Comparison of ENCODE assay signal across 2 cellular contexts in the genomic region with DNA sequence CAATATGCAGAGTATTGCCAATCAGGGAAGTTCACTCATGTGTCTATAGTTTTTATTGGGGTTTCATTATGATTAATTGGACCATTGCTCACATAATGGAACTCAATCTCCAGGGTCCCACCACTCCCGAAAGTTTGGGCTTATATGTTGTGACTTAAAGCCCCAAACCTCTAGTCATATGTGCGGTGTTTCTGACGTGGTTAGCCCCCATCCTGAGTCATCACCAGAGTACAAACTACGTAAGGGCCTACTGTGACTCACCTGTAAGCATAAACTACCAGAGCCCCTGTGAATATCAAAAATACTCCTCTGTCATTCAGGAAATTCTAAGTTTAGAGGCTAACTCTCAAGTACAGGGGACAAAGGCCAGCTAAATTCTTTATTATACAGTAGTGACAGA.
TF ChIP-seq lines count a peak whose summit lies in the region.

No MANE protein-coding gene starts in this region.

TF ChIP-seq in GM12878, 131 proteins besides CTCF, POLR2A, EP300 and RAD21 (continued from another document):
- no peak for TF ChIP-seq SMAD1 (IDR thresholded peaks at IDR 0.05; ENCODE audit: low read depth, partially characterized antibody)
- no peak for TF ChIP-seq IKZF1 (conservative IDR thresholded peaks at IDR 0.05)
- TF ChIP-seq CREM (IDR thresholded peaks at IDR 0.05; ENCODE audit: low read depth) = peak; percentile 89
- 0 out of 2 replicates have a peak, but pooled peaks have one; percentile 22 for TF ChIP-seq BCL11A (IDR thresholded peaks at IDR 0.05; ENCODE audit: low read depth, low read length)

TF ChIP-seq in GM23338, 12 proteins besides CTCF, POLR2A, EP300 and RAD21:
- TF ChIP-seq, protein P1, sequence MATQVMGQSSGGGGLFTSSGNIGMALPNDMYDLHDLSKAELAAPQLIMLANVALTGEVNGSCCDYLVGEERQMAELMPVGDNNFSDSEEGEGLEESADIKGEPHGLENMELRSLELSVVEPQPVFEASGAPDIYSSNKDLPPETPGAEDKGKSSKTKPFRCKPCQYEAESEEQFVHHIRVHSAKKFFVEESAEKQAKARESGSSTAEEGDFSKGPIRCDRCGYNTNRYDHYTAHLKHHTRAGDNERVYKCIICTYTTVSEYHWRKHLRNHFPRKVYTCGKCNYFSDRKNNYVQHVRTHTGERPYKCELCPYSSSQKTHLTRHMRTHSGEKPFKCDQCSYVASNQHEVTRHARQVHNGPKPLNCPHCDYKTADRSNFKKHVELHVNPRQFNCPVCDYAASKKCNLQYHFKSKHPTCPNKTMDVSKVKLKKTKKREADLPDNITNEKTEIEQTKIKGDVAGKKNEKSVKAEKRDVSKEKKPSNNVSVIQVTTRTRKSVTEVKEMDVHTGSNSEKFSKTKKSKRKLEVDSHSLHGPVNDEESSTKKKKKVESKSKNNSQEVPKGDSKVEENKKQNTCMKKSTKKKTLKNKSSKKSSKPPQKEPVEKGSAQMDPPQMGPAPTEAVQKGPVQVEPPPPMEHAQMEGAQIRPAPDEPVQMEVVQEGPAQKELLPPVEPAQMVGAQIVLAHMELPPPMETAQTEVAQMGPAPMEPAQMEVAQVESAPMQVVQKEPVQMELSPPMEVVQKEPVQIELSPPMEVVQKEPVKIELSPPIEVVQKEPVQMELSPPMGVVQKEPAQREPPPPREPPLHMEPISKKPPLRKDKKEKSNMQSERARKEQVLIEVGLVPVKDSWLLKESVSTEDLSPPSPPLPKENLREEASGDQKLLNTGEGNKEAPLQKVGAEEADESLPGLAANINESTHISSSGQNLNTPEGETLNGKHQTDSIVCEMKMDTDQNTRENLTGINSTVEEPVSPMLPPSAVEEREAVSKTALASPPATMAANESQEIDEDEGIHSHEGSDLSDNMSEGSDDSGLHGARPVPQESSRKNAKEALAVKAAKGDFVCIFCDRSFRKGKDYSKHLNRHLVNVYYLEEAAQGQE (IDR thresholded peaks at IDR 0.05; ENCODE audit: unreplicated experiment) = no peak
- TF ChIP-seq EZH2 (IDR thresholded peaks at IDR 0.05; ENCODE audit: low read depth, unreplicated experiment) (no peak), STAT1 (IDR thresholded peaks at IDR 0.05; ENCODE audit: unreplicated experiment) (no peak), NANOG (IDR thresholded peaks at IDR 0.05; ENCODE audit: borderline replicate concordance) (no peak), ZNF114 (CRISPR knock-in tag; IDR thresholded peaks at IDR 0.05) (no peak), POLR2AphosphoS5 (IDR thresholded peaks at IDR 0.05; ENCODE audit: low read depth) (no peak), JUNB (IDR thresholded peaks at IDR 0.05; ENCODE audit: unreplicated experiment) (no peak)
- TF ChIP-seq, protein P2, sequence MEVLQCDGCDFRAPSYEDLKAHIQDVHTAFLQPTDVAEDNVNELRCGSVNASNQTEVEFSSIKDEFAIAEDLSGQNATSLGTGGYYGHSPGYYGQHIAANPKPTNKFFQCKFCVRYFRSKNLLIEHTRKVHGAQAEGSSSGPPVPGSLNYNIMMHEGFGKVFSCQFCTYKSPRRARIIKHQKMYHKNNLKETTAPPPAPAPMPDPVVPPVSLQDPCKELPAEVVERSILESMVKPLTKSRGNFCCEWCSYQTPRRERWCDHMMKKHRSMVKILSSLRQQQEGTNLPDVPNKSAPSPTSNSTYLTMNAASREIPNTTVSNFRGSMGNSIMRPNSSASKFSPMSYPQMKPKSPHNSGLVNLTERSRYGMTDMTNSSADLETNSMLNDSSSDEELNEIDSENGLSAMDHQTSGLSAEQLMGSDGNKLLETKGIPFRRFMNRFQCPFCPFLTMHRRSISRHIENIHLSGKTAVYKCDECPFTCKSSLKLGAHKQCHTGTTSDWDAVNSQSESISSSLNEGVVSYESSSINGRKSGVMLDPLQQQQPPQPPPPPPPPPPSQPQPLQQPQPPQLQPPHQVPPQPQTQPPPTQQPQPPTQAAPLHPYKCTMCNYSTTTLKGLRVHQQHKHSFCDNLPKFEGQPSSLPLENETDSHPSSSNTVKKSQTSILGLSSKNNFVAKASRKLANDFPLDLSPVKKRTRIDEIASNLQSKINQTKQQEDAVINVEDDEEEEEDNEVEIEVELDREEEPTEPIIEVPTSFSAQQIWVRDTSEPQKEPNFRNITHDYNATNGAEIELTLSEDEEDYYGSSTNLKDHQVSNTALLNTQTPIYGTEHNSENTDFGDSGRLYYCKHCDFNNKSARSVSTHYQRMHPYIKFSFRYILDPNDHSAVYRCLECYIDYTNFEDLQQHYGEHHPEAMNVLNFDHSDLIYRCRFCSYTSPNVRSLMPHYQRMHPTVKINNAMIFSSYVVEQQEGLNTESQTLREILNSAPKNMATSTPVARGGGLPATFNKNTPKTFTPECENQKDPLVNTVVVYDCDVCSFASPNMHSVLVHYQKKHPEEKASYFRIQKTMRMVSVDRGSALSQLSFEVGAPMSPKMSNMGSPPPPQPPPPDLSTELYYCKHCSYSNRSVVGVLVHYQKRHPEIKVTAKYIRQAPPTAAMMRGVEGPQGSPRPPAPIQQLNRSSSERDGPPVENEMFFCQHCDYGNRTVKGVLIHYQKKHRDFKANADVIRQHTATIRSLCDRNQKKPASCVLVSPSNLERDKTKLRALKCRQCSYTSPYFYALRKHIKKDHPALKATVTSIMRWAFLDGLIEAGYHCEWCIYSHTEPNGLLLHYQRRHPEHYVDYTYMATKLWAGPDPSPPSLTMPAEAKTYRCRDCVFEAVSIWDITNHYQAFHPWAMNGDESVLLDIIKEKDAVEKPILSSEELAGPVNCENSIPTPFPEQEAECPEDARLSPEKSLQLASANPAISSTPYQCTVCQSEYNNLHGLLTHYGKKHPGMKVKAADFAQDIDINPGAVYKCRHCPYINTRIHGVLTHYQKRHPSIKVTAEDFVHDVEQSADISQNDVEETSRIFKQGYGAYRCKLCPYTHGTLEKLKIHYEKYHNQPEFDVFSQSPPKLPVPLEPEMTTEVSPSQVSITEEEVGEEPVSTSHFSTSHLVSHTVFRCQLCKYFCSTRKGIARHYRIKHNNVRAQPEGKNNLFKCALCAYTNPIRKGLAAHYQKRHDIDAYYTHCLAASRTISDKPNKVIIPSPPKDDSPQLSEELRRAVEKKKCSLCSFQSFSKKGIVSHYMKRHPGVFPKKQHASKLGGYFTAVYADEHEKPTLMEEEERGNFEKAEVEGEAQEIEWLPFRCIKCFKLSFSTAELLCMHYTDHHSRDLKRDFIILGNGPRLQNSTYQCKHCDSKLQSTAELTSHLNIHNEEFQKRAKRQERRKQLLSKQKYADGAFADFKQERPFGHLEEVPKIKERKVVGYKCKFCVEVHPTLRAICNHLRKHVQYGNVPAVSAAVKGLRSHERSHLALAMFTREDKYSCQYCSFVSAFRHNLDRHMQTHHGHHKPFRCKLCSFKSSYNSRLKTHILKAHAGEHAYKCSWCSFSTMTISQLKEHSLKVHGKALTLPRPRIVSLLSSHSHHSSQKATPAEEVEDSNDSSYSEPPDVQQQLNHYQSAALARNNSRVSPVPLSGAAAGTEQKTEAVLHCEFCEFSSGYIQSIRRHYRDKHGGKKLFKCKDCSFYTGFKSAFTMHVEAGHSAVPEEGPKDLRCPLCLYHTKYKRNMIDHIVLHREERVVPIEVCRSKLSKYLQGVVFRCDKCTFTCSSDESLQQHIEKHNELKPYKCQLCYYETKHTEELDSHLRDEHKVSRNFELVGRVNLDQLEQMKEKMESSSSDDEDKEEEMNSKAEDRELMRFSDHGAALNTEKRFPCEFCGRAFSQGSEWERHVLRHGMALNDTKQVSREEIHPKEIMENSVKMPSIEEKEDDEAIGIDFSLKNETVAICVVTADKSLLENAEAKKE (CRISPR knock-in tag; IDR thresholded peaks at IDR 0.05) = no peak
